14 cellular contexts compared by ENCODE assay signal in the genomic region with DNA sequence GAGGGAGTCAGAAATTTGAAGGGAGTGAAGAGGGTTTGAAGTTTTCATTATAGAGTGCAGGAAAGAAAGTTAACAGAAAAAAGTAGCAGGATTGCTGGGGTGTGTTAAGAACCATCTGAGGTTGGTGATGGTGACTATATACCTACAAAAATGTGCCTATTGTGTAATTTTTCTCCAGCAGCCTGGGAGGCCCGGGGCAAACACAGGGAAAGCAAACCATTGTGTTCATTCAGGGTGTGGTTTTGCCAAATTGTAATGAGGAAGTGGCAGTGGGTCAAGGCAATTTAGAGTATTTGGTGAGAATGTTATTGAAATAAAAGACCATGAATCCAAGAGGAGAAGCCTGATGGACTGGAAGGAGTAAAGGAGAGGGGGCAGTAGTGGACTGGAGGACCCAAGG. TPM values are rescaled to one million over a fixed set of nuclear protein-coding genes. Genes with fewer than 3 reads are reported as not detected.
A peak's percentile ranks its signal among the peaks of the same experiment; 100 is the strongest.
DNase-seq lines count a peak whose midpoint lies in the region; ATAC-seq and TF ChIP-seq lines count a peak whose summit lies in the region.
"Had no signal": no experiment of that assay in that cellular context is flagged by ENCODE, and none has a peak within 500 bp of the region (broad histone marks: within the 10 kb centered on the region; RNA-seq: fewer than 3 reads in every experiment).

No MANE protein-coding gene starts in this region.

- H3K14ac ChIP-seq in neuronal stem cell (ENCODE audit: low read length): no peak overlapping the region

- TF ChIP-seq CTCF in Calu3 (IDR thresholded peaks at IDR 0.05; ENCODE audit: unreplicated experiment) (no peak), colonic mucosa (IDR thresholded peaks at IDR 0.05) (no peak), WTC11 (IDR thresholded peaks at IDR 0.05) (no peak)

- H3K4me2 ChIP-seq in neuronal stem cell (ENCODE audit: insufficient read depth, low read length, poor library complexity, severe bottlenecking): no peak overlapping the region

- POLR2A ChIA-PET in WTC11 (lab: Charles Lee): interaction anchor here (1.2 kb wide), 1 partner anchor 29 kb away, joined by 3 read pairs; no protein-coding TSS in a partner anchor

- no TSS peak for BruUV-seq in Calu3 (replicated peaks; lab: Mats Ljungman, UMichigan)

- no peak overlapping the region for H2AK5ac ChIP-seq in neuronal stem cell (ENCODE audit: low read depth, low read length)

- H4K91ac ChIP-seq in neuronal stem cell (ENCODE audit: low read depth, low read length, poor library complexity): no peak overlapping the region

- H3K36me3 Mint-ChIP-seq in Calu3 (ENCODE audit: insufficient read depth, unreplicated experiment): no peaks in the 10 kb centered on the region
- H3K36me3 Mint-ChIP-seq in WTC11: peaks cover 7% of the 10 kb centered on the region

- H2BK120ac ChIP-seq in neuronal stem cell (ENCODE audit: low read depth, low read length): no peak overlapping the region

- H3K4me3 ChIP-seq in colonic mucosa (no peak overlapping the region), neuronal stem cell (ENCODE audit: low read length in 2 of 2) (no peak overlapping the region)

- CTCF ChIA-PET in Calu3 (lab: Charles Lee) (no interaction called here), WTC11 (lab: Charles Lee) (no interaction called here)

- H3K4ac ChIP-seq in neuronal stem cell (ENCODE audit: low read length): no peak overlapping the region

- no peak overlapping the region for H2AFZ ChIP-seq in neuronal stem cell (ENCODE audit: low read length)

- peak; percentile 56 for DNase-seq in Calu3
- peak; percentile 36 to 54 for DNase-seq in NOMO-1 (lab: John Stamatoyannopoulos, UW; ENCODE audit: unreplicated experiment in 2 of 2)
- DNase-seq in colonic mucosa: peak; percentile 43
- DNase-seq in myocyte (ENCODE audit: low read depth): peak; percentile 27
- DNase-seq in WTC11 (ENCODE audit: low spot score): no peak
- no peak for DNase-seq in neuronal stem cell (ENCODE audit: low spot score)
- DNase-seq: activated CD8-positive, alpha-beta memory T cell treated with anti-CD3 and anti-CD28 coated beads, Interleukin-2, amount 50 U/mL, for 4 hours; COR-L47; cortex of kidney; immature natural killer cell; NCI-H2081; posterior cingulate gyrus had no signal

- H3K27me3 ChIP-seq in colonic mucosa: no peaks in the 10 kb centered on the region
- no peaks in the 10 kb centered on the region for H3K27me3 ChIP-seq in neuronal stem cell (ENCODE audit: control insufficient read depth in 3 of 3, insufficient read depth in 3 of 3, low read depth in 1 of 3, low read length in 3 of 3)

- no peak overlapping the region for H4K8ac ChIP-seq in neuronal stem cell (ENCODE audit: low read depth, low read length)

- no peak overlapping the region for H2BK15ac ChIP-seq in neuronal stem cell (ENCODE audit: low read length)

- H3K9me3 ChIP-seq in colonic mucosa (no peaks in the 10 kb centered on the region), neuronal stem cell (replicated peaks in 1 of 2; ENCODE audit: control insufficient read depth in 2 of 2, insufficient read depth in 1 of 2, low read depth in 1 of 2, low read length in 2 of 2) (no peaks in the 10 kb centered on the region)

- H2BK5ac ChIP-seq in neuronal stem cell (ENCODE audit: low read length): no peak overlapping the region

- H3K4me1 Mint-ChIP-seq in Calu3 (ENCODE audit: low read depth, unreplicated experiment) (peaks cover 36% of the 10 kb centered on the region), WTC11 (peaks cover 38% of the 10 kb centered on the region)
- H3K4me1 Mint-ChIP-seq: immature natural killer cell had no signal

- no CpG with 5 or more reads among the region's 1 CpG for WGBS in neuronal stem cell (ENCODE audit: extremely low coverage in 2 of 2, insufficient read length in 2 of 2, insufficient replicate concordance in 1 of 2), 2 donors

- H3K79me1 ChIP-seq in neuronal stem cell (ENCODE audit: low read depth, low read length): no peaks in the 10 kb centered on the region

- H3K27me3 Mint-ChIP-seq in Calu3 (ENCODE audit: unreplicated experiment) (no peaks in the 10 kb centered on the region), WTC11 (ENCODE audit: low read depth) (no peaks in the 10 kb centered on the region)

- H3K36me3 ChIP-seq in colonic mucosa: no peaks in the 10 kb centered on the region
- H3K36me3 ChIP-seq in neuronal stem cell (replicated peaks in 1 of 2; ENCODE audit: control insufficient read depth in 2 of 2, insufficient read depth in 2 of 2, low read length in 2 of 2): peaks cover 0 to 2% of the 10 kb centered on the region in 2 donors

- H3K9ac ChIP-seq in colonic mucosa (ENCODE audit: low read depth in 2 of 2, low read length in 2 of 2): no peak overlapping the region
- no peak overlapping the region for H3K9ac ChIP-seq in neuronal stem cell (ENCODE audit: low read depth, low read length, poor library complexity)

- intact Hi-C loops in Calu3 (cut with micrococcal nuclease; ENCODE audit: unreplicated experiment): loop anchor here (2.0 kb wide), 1 partner anchor 28 kb away; the partner anchor contains the start of gene NUDT15
- intact Hi-C loops in colonic mucosa (cut with DNase I): no loop called here

- no peak overlapping the region for H3K18ac ChIP-seq in neuronal stem cell (ENCODE audit: low read length)

- H2BK12ac ChIP-seq in neuronal stem cell (ENCODE audit: low read length): no peak overlapping the region

- H3K4me3 Mint-ChIP-seq in Calu3 (ENCODE audit: low read depth, unreplicated experiment): peak overlapping the region; percentile 1
- no peak overlapping the region for H3K4me3 Mint-ChIP-seq in WTC11
- H3K4me3 Mint-ChIP-seq: immature natural killer cell had no signal

- no peak overlapping the region for H3K23ac ChIP-seq in neuronal stem cell (ENCODE audit: low read depth, low read length, poor library complexity)

- no peak overlapping the region for H3K27ac ChIP-seq in colonic mucosa
- H3K27ac ChIP-seq in neuronal stem cell (replicated peaks; ENCODE audit: low read length): no peak overlapping the region

- no peak for ATAC-seq in GM19463 (IDR thresholded peaks at IDR 0.05; ENCODE audit: unreplicated experiment)
- ATAC-seq in WTC11: no peak
- no peak for ATAC-seq in HG02642 (IDR thresholded peaks at IDR 0.05; ENCODE audit: poor library complexity, unreplicated experiment)

- no peaks in the 10 kb centered on the region for H3K4me1 ChIP-seq in colonic mucosa
- H3K4me1 ChIP-seq in neuronal stem cell (ENCODE audit: control insufficient read depth in 2 of 2, insufficient read depth in 1 of 2, low read depth in 1 of 2, low read length in 2 of 2): peaks cover 0 to 2% of the 10 kb centered on the region in 2 donors

- H3K27ac Mint-ChIP-seq in Calu3 (ENCODE audit: unreplicated experiment) (peak overlapping the region; percentile 83), WTC11 (no peak overlapping the region)

- no peaks in the 10 kb centered on the region for H3K9me3 Mint-ChIP-seq in Calu3 (ENCODE audit: low read depth, unreplicated experiment)
- H3K9me3 Mint-ChIP-seq in WTC11: peaks cover 14% of the 10 kb centered on the region
- H3K9me3 Mint-ChIP-seq: immature natural killer cell had no signal

TF ChIP-seq in WTC11, 78 proteins besides CTCF, POLR2A, EP300 and RAD21 (continues in another document):
- TF ChIP-seq CREM (CRISPR knock-in tag; IDR thresholded peaks at IDR 0.05) (no peak), OVOL2 (CRISPR knock-in tag; IDR thresholded peaks at IDR 0.05; ENCODE audit: borderline replicate concordance) (no peak), NR1H2 (CRISPR knock-in tag; IDR thresholded peaks at IDR 0.05) (no peak), FOXP1 (CRISPR knock-in tag; IDR thresholded peaks at IDR 0.05; ENCODE audit: borderline replicate concordance) (no peak), ZNF317 (CRISPR knock-in tag; IDR thresholded peaks at IDR 0.05; ENCODE audit: borderline replicate concordance, low read depth) (no peak), TEAD4 (CRISPR knock-in tag; IDR thresholded peaks at IDR 0.05) (no peak), PREB (CRISPR knock-in tag; IDR thresholded peaks at IDR 0.05; ENCODE audit: borderline replicate concordance) (no peak), IRF2 (CRISPR knock-in tag; IDR thresholded peaks at IDR 0.05; ENCODE audit: borderline replicate concordance, low read depth) (no peak)
- TF ChIP-seq, protein P1, sequence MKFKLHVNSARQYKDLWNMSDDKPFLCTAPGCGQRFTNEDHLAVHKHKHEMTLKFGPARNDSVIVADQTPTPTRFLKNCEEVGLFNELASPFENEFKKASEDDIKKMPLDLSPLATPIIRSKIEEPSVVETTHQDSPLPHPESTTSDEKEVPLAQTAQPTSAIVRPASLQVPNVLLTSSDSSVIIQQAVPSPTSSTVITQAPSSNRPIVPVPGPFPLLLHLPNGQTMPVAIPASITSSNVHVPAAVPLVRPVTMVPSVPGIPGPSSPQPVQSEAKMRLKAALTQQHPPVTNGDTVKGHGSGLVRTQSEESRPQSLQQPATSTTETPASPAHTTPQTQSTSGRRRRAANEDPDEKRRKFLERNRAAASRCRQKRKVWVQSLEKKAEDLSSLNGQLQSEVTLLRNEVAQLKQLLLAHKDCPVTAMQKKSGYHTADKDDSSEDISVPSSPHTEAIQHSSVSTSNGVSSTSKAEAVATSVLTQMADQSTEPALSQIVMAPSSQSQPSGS (CRISPR knock-in tag; IDR thresholded peaks at IDR 0.05; ENCODE audit: borderline replicate concordance, low read depth): no peak

RNA-seq across cellular contexts. Expression of gene SUCLA2, which starts 8.2 kb away (rescaled TPM):
- total RNA-seq in Calu3 (2022) (35.8 and 36.7 TPM in 2 replicates), colonic mucosa (10 to 100 TPM; 60.5 to 71.4 TPM), myocyte (92.6 and 110 TPM in 2 replicates), WTC11 (2021) (47.6 to 66.8 TPM (median 51.1 TPM) in 3 replicates)
- polyA plus RNA-seq in myocyte (2012): 31.0 TPM
- polyA plus RNA-seq in neuronal stem cell (2013, experiment 1 of 2): 35.7 TPM
- polyA plus RNA-seq in neuronal stem cell (2013, experiment 2 of 2): 36.7 TPM

RNA-seq across cellular contexts. Expression of gene NUDT15, which starts 28.2 kb away (rescaled TPM):
- total RNA-seq in Calu3 (2022) (19.2 and 19.4 TPM in 2 replicates), colonic mucosa (10 to 100 TPM; 24.5 to 43.8 TPM), myocyte (16.8 and 17.3 TPM in 2 replicates), WTC11 (2021) (42.8 to 48.8 TPM (median 45.6 TPM) in 3 replicates)
- polyA plus RNA-seq in myocyte (2012): 7.5 TPM
- 33.8 TPM for polyA plus RNA-seq in neuronal stem cell (2013, experiment 1 of 2)
- polyA plus RNA-seq in neuronal stem cell (2013, experiment 2 of 2): 35.0 TPM

Comparison
In these comparisons a context has a peak if more than half of its experiments do, and no peak if none do; other contexts are left out.
1. DNase-seq: peak in Calu3 (single experiment), NOMO-1 (2 of 2), colonic mucosa (single experiment) and myocyte (single experiment); none in WTC11 (single experiment) and neuronal stem cell (single experiment).